In genomic region chr16:66928702-66929388, GRCh38 we compare ENCODE assay signal across 8 cellular contexts. TPM values are rescaled to one million over a fixed set of nuclear protein-coding genes. Genes with fewer than 3 reads are reported as not detected.
DNase-seq lines count a peak whose midpoint lies in the region; ATAC-seq and TF ChIP-seq lines count a peak whose summit lies in the region.

No MANE protein-coding gene starts in this region.

- DNase-seq in stimulated activated CD4-positive, alpha-beta T cell treated with anti-CD3 and anti-CD28 coated beads, Interleukin-2, amount 100 ng/mL, for 24 hours = peak; percentile 42 to 61
- no peak for DNase-seq in stimulated activated CD4-positive, alpha-beta T cell treated with anti-CD3 and anti-CD28 coated beads, Interleukin-12 subunit alpha, Interleukin-12 subunit beta, amount 100 ng/mL, for 4 hours
- peak; percentile 27 for DNase-seq in T-helper 2 cell treated with Interferon-gamma antibody and Interleukin-4, amounts not matched to agents 5 μg/mL and 100 μg/mL, for 36 hours (ENCODE audit: low spot score)
- DNase-seq in fibroblast of peridontal ligament (ENCODE audit: extremely low read depth) (peak; percentile 36), upper lobe of left lung (peak in 1 of 2 donors; percentile 41), caudate nucleus (lab: John Stamatoyannopoulos, UW) (no peak), epidermal melanocyte (ENCODE audit: insufficient read length, low spot score) (no peak), neuronal stem cell (ENCODE audit: low spot score) (no peak)

- no peak for TF ChIP-seq POLR2A in upper lobe of left lung (IDR thresholded peaks at IDR 0.05)

- H3K4me3 ChIP-seq in upper lobe of left lung = no peak overlapping the region
- no peak overlapping the region for H3K4me3 ChIP-seq in neuronal stem cell (ENCODE audit: low read length in 2 of 2)

- H3K79me1 ChIP-seq in neuronal stem cell (ENCODE audit: low read depth, low read length) = peaks cover 5% of the 10 kb centered on the region

- H3K9ac ChIP-seq in neuronal stem cell (ENCODE audit: low read depth, low read length, poor library complexity) = no peak overlapping the region

- peaks cover 0 to 16% (median 10%) of the 10 kb centered on the region in 4 donors for H3K27me3 ChIP-seq in upper lobe of left lung
- H3K27me3 ChIP-seq in neuronal stem cell (ENCODE audit: control insufficient read depth in 3 of 3, insufficient read depth in 3 of 3, low read depth in 1 of 3, low read length in 3 of 3) = peaks cover 12 to 30% (median 29%) of the 10 kb centered on the region in 3 experiments

- H3K14ac ChIP-seq in neuronal stem cell (ENCODE audit: low read length) = no peak overlapping the region

- H2BK15ac ChIP-seq in neuronal stem cell (ENCODE audit: low read length) = no peak overlapping the region

- no peak overlapping the region for H2AK5ac ChIP-seq in neuronal stem cell (ENCODE audit: low read depth, low read length)

- H3K36me3 ChIP-seq in upper lobe of left lung (peaks cover 0 to 15% (median 7%) of the 10 kb centered on the region in 4 donors), neuronal stem cell (replicated peaks in 1 of 2; ENCODE audit: control insufficient read depth in 2 of 2, insufficient read depth in 2 of 2, low read length in 2 of 2) (peaks cover 2 to 12% of the 10 kb centered on the region in 2 donors)

- no peak for TF ChIP-seq EP300 in upper lobe of left lung (IDR thresholded peaks at IDR 0.05)

- no peak overlapping the region for H2BK12ac ChIP-seq in neuronal stem cell (ENCODE audit: low read length)

- H2AFZ ChIP-seq in neuronal stem cell (ENCODE audit: low read length) = no peak overlapping the region

- H3K4me1 ChIP-seq in upper lobe of left lung (peaks cover 46 to 61% (median 49%) of the 10 kb centered on the region in 4 donors), neuronal stem cell (ENCODE audit: control insufficient read depth in 2 of 2, insufficient read depth in 1 of 2, low read depth in 1 of 2, low read length in 2 of 2) (peaks cover 6 to 32% of the 10 kb centered on the region in 2 donors)

- 83% methylated on average over 10 of the region's 10 CpGs for WGBS in upper lobe of left lung, 2 donors
- no CpG with 5 or more reads among the region's 10 CpGs for WGBS in neuronal stem cell (ENCODE audit: extremely low coverage in 2 of 2, insufficient read length in 2 of 2, insufficient replicate concordance in 1 of 2), 2 donors

- H3K27ac Mint-ChIP-seq in T-helper 2 cell treated with Interferon-gamma antibody and Interleukin-4, amounts not matched to agents 5 μg/mL and 100 μg/mL, for 36 hours = no peak overlapping the region

- no peak overlapping the region for H3K4me3 Mint-ChIP-seq in T-helper 2 cell treated with Interferon-gamma antibody and Interleukin-4, amounts not matched to agents 5 μg/mL and 100 μg/mL, for 36 hours

- no peak overlapping the region for H3K4ac ChIP-seq in neuronal stem cell (ENCODE audit: low read length)

- peaks cover 17% of the 10 kb centered on the region for H3K36me3 Mint-ChIP-seq in T-helper 2 cell treated with Interferon-gamma antibody and Interleukin-4, amounts not matched to agents 5 μg/mL and 100 μg/mL, for 36 hours (ENCODE audit: low read depth)

- no peak overlapping the region for H4K91ac ChIP-seq in neuronal stem cell (ENCODE audit: low read depth, low read length, poor library complexity)

- H3K27ac ChIP-seq in upper lobe of left lung (peak overlapping the region in 3 of 4 donors; percentile 26 to 84 (median 71)), caudate nucleus (ENCODE audit: low read depth, low read length) (no peak overlapping the region), neuronal stem cell (replicated peaks; ENCODE audit: low read length) (no peak overlapping the region)

- no peak for ATAC-seq in upper lobe of left lung (ENCODE audit: low FRiP score in 2 of 2)

- no peak overlapping the region for H4K8ac ChIP-seq in neuronal stem cell (ENCODE audit: low read depth, low read length)

- no peak overlapping the region for H3K4me2 ChIP-seq in neuronal stem cell (ENCODE audit: insufficient read depth, low read length, poor library complexity, severe bottlenecking)

- H3K27me3 Mint-ChIP-seq in T-helper 2 cell treated with Interferon-gamma antibody and Interleukin-4, amounts not matched to agents 5 μg/mL and 100 μg/mL, for 36 hours (ENCODE audit: low read depth) = peaks cover 19% of the 10 kb centered on the region

- no peaks in the 10 kb centered on the region for H3K9me3 Mint-ChIP-seq in T-helper 2 cell treated with Interferon-gamma antibody and Interleukin-4, amounts not matched to agents 5 μg/mL and 100 μg/mL, for 36 hours

- H2BK5ac ChIP-seq in neuronal stem cell (ENCODE audit: low read length) = no peak overlapping the region

- H2BK120ac ChIP-seq in neuronal stem cell (ENCODE audit: low read depth, low read length) = no peak overlapping the region

- H3K9me3 ChIP-seq in upper lobe of left lung = no peaks in the 10 kb centered on the region
- no peaks in the 10 kb centered on the region for H3K9me3 ChIP-seq in neuronal stem cell (replicated peaks in 1 of 2; ENCODE audit: control insufficient read depth in 2 of 2, insufficient read depth in 1 of 2, low read depth in 1 of 2, low read length in 2 of 2)

- no peak overlapping the region for H3K23ac ChIP-seq in neuronal stem cell (ENCODE audit: low read depth, low read length, poor library complexity)

- TF ChIP-seq CTCF in upper lobe of left lung (IDR thresholded peaks at IDR 0.05) = peak in 3 of 6 experiments; percentile 10 to 24 (median 19)

- no peak overlapping the region for H3K18ac ChIP-seq in neuronal stem cell (ENCODE audit: low read length)

- peaks cover 23% of the 10 kb centered on the region for H3K4me1 Mint-ChIP-seq in T-helper 2 cell treated with Interferon-gamma antibody and Interleukin-4, amounts not matched to agents 5 μg/mL and 100 μg/mL, for 36 hours (ENCODE audit: low read depth)

RNA-seq across cellular contexts. Expression of gene RRAD, which starts 3.5 kb away (rescaled TPM):
- total RNA-seq in upper lobe of left lung = 10 to 100 TPM; 13.8 to 50.3 (median 47.0) TPM
- 0.32 TPM for polyA plus RNA-seq in neuronal stem cell (2013, experiment 1 of 2)
- polyA plus RNA-seq in neuronal stem cell (2013, experiment 2 of 2) = 0.30 TPM

RNA-seq across cellular contexts. Expression of gene CIAO2B, which starts 5.4 kb away (rescaled TPM):
- 100 to 1,000 TPM in 1 of 6 donors, 10 to 100 TPM in 5; 59.6 to 131 (median 73.2) TPM for total RNA-seq in upper lobe of left lung
- polyA plus RNA-seq in neuronal stem cell (2013, experiment 1 of 2) = 93.4 TPM
- 91.2 TPM for polyA plus RNA-seq in neuronal stem cell (2013, experiment 2 of 2)

RNA-seq across cellular contexts. Expression of gene CES2, which starts 6.5 kb away (rescaled TPM):
- 10 to 100 TPM; 32.2 to 76.1 (median 46.5) TPM for total RNA-seq in upper lobe of left lung
- polyA plus RNA-seq in neuronal stem cell (2013, experiment 1 of 2) = 14.6 TPM
- 15.0 TPM for polyA plus RNA-seq in neuronal stem cell (2013, experiment 2 of 2)

RNA-seq across cellular contexts. Expression of gene CDH16, which starts 10.2 kb away (rescaled TPM):
- total RNA-seq in upper lobe of left lung = 1 to 10 TPM in 2 of 6 donors, under 1 TPM in 1, not detected in 3; 0.40 to 1.8 (median 1.7) TPM
- polyA plus RNA-seq in neuronal stem cell (2013, experiment 1 of 2) = not detected
- polyA plus RNA-seq in neuronal stem cell (2013, experiment 2 of 2) = not detected

RNA-seq across cellular contexts. Expression of gene CES3, which starts 32.2 kb away (rescaled TPM):
- 1 to 10 TPM; 1.4 to 6.2 (median 2.9) TPM for total RNA-seq in upper lobe of left lung
- 2.4 TPM for polyA plus RNA-seq in neuronal stem cell (2013, experiment 1 of 2)
- 2.5 TPM for polyA plus RNA-seq in neuronal stem cell (2013, experiment 2 of 2)

Comparison
In these comparisons a context has a peak if more than half of its experiments do, and no peak if none do; other contexts are left out.
1. DNase-seq: peak in stimulated activated CD4-positive, alpha-beta T cell treated with anti-CD3 and anti-CD28 coated beads, Interleukin-2, amount 100 ng/mL, for 24 hours (2 of 2), T-helper 2 cell treated with Interferon-gamma antibody and Interleukin-4, amounts not matched to agents 5 μg/mL and 100 μg/mL, for 36 hours (single experiment) and fibroblast of peridontal ligament (single experiment); none in stimulated activated CD4-positive, alpha-beta T cell treated with anti-CD3 and anti-CD28 coated beads, Interleukin-12 subunit alpha, Interleukin-12 subunit beta, amount 100 ng/mL, for 4 hours (single experiment), caudate nucleus (0 of 61), epidermal melanocyte (single experiment) and neuronal stem cell (single experiment).
2. H3K27ac ChIP-seq: peak in upper lobe of left lung (3 of 4); none in caudate nucleus (single experiment) and neuronal stem cell (single experiment).